8 cellular contexts compared by ENCODE assay signal in the genomic region with DNA sequence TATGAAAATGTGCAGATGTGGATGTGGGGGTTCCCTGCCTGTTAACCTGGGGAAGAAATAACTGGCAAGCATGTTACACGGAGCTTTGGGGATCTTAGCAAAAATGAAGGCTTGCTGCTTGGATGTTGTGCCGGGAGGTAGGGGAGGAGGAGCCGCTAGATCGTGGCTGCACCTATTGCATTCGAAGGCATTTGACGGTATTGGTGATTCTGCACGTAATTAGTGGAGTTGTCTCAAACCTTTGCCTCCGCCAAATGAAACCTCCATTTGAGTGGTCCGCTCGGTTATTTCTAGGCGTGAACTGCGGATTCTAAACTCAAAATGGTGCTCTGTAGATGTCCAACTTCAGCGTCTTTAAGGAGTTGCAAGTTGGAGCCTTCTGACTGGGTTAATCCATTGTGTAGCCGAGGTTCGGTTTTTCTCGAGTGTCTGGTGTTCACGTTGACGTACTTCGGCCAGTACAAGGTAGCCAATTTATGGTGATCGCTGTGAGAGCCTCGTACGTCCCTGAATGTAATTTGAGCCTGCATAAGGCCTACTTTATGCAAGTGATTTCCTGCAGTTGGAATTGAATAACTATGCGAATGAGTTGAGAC. TPM values are rescaled to one million over a fixed set of nuclear protein-coding genes. Genes with fewer than 3 reads are reported as not detected.
DNase-seq lines count a peak whose midpoint lies in the region; ATAC-seq and TF ChIP-seq lines count a peak whose summit lies in the region.

No MANE protein-coding gene starts in this region.

- DNase-seq in G401 (ENCODE audit: low spot score) (peak; percentile 60), NCI-H69 (lab: John Stamatoyannopoulos, UW) (peak; percentile 58), astrocyte of the spinal cord (ENCODE audit: low read depth, low spot score) (peak; percentile 38), kidney tubule cell (ENCODE audit: low spot score) (peak; percentile 17), AG08396 (ENCODE audit: low spot score) (no peak), foreskin keratinocyte (no peak)
- DNase-seq in stimulated activated effector memory CD8-positive, alpha-beta T cell treated with anti-CD3 and anti-CD28 coated beads, Interleukin-12 subunit alpha, Interleukin-12 subunit beta, amount 100 ng/mL, for 72 hours (ENCODE audit: low spot score in 2 of 2): peak in 1 of 2 donors; percentile 61

- peak overlapping the region; percentile 50 for H3K4me3 ChIP-seq in astrocyte of the spinal cord (ENCODE audit: low read depth, low read length)

- peaks cover 18% of the 10 kb centered on the region for H3K36me3 Mint-ChIP-seq in stimulated activated effector memory CD8-positive, alpha-beta T cell treated with anti-CD3 and anti-CD28 coated beads, Interleukin-12 subunit alpha, Interleukin-12 subunit beta, amount 100 ng/mL, for 72 hours

- peak overlapping the region; percentile 93 for H3K27ac Mint-ChIP-seq in stimulated activated effector memory CD8-positive, alpha-beta T cell treated with anti-CD3 and anti-CD28 coated beads, Interleukin-12 subunit alpha, Interleukin-12 subunit beta, amount 100 ng/mL, for 72 hours

- peaks cover 82% of the 10 kb centered on the region for H3K27me3 ChIP-seq in foreskin keratinocyte

- peaks cover 56% of the 10 kb centered on the region for H3K4me1 Mint-ChIP-seq in stimulated activated effector memory CD8-positive, alpha-beta T cell treated with anti-CD3 and anti-CD28 coated beads, Interleukin-12 subunit alpha, Interleukin-12 subunit beta, amount 100 ng/mL, for 72 hours

- in situ Hi-C loops in G401 (cut with HindIII; ENCODE audit: low sequenced_read_pairs): no loop called here
- in situ Hi-C loops in astrocyte of the spinal cord (cut with HindIII; ENCODE audit: low sequenced_read_pairs): no loop called here

- no peak for ATAC-seq in stimulated activated effector memory CD8-positive, alpha-beta T cell treated with anti-CD3 and anti-CD28 coated beads, Interleukin-12 subunit alpha, Interleukin-12 subunit beta, amount 100 ng/mL, for 72 hours
- no peak for ATAC-seq in foreskin keratinocyte
- ATAC-seq in HG03175 (IDR thresholded peaks at IDR 0.05; ENCODE audit: unreplicated experiment): no peak

- no peak for TF ChIP-seq CTCF in astrocyte of the spinal cord (IDR thresholded peaks at IDR 0.05; ENCODE audit: low read depth, low read length)
- TF ChIP-seq CTCF in foreskin keratinocyte (conservative IDR thresholded peaks at IDR 0.05): no peak

- H3K27ac ChIP-seq in foreskin keratinocyte: no peak overlapping the region

- no peaks in the 10 kb centered on the region for H3K9me3 Mint-ChIP-seq in stimulated activated effector memory CD8-positive, alpha-beta T cell treated with anti-CD3 and anti-CD28 coated beads, Interleukin-12 subunit alpha, Interleukin-12 subunit beta, amount 100 ng/mL, for 72 hours

- peak overlapping the region; percentile 95 for H3K4me3 Mint-ChIP-seq in stimulated activated effector memory CD8-positive, alpha-beta T cell treated with anti-CD3 and anti-CD28 coated beads, Interleukin-12 subunit alpha, Interleukin-12 subunit beta, amount 100 ng/mL, for 72 hours

- H3K4me1 ChIP-seq in foreskin keratinocyte: peaks cover 7% of the 10 kb centered on the region

RNA-seq across cellular contexts. Expression of a gene that starts 1.5 kb away (rescaled TPM):
- 2.5 and 2.7 TPM in 2 replicates for total RNA-seq in G401 (2014; rRNA removed; shearing (Covaris generic))
- 1.5 and 1.8 TPM in 2 replicates for total RNA-seq in foreskin keratinocyte
- 0.17 and 0.20 TPM in 2 replicates for polyA plus RNA-seq in foreskin keratinocyte

Comparison
In these comparisons a context has a peak if more than half of its experiments do, and no peak if none do; other contexts are left out.
1. DNase-seq: peak in G401 (single experiment), NCI-H69 (single experiment), astrocyte of the spinal cord (single experiment) and kidney tubule cell (single experiment); none in AG08396 (single experiment) and foreskin keratinocyte (0 of 2).